ENCODE assay signal across 10 cellular contexts in the genomic region with DNA sequence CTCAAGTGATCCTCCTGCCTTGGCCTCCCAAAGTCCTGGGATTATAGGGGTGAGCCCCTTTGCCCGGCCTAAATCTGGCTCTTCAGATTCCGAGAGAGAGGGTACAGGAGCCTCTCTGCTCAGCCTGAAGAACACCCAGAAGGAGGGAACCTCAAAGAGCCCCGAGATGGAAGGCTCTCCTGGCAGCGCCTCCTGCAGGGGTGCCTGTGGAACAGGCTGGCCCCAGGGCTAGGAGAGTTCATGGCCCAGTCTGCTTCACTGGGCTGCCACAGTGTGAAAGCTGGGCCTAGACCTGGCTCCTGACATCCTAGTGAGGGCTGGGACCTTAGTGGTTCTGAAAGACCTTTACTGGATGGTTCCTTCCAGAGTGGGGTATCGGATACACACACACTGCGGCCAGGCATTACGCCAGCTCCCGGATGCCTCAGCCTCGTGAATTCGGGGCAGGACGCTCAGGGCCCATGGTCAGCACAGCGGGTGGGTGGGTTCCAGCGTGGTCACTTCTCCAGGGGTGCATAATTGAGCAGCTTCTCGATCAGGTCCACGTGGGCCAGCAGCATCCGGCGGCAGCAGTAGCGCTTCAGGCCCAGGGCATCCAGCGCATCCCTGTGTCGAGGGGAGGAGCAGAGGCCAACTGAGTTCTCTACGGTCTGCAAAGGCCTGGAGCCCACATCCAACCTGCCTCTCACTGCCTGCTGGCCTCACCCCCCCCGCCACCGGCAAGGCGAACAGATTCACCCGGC. TPM values are rescaled to one million over a fixed set of nuclear protein-coding genes. Genes with fewer than 3 reads are reported as not detected.
DNase-seq lines count a peak whose midpoint lies in the region; ATAC-seq, FAIRE-seq and TF ChIP-seq lines count a peak whose summit lies in the region.
"Had no signal": no experiment of that assay in that cellular context is flagged by ENCODE, and none has a peak within 500 bp of the region (broad histone marks: within the 10 kb centered on the region; RNA-seq: fewer than 3 reads in every experiment).

No MANE protein-coding gene starts in this region.

- peak; percentile 45 for ATAC-seq in K562

- in situ Hi-C loops in K562 (cut with MboI) = no loop called here

- H3K4me2 ChIP-seq in DOHH2 (ENCODE audit: low read length) (peak overlapping the region; percentile 90), K562 (ENCODE audit: insufficient read depth, low read length) (peak overlapping the region; percentile 80; the same call in 1 of the 2 replicates)

- intact Hi-C loops in K562 (cut with micrococcal nuclease) = loop anchor here (10.0 kb wide), 1 partner anchor 75 kb away; a partner anchor contains a TSS

- H3K79me2 ChIP-seq in DOHH2 (ENCODE audit: control insufficient read depth, low read length) (peaks cover 25% of the 10 kb centered on the region), K562 (ENCODE audit: control insufficient read depth, insufficient read depth, low read length) (peaks cover 66% of the 10 kb centered on the region)

- H4K20me1 ChIP-seq in DOHH2 (ENCODE audit: control insufficient read depth, insufficient read depth, low read depth, low read length) = peaks cover 14% of the 10 kb centered on the region
- no peaks in the 10 kb centered on the region; the same call in 1 of the 2 replicates for H4K20me1 ChIP-seq in K562 (replicated peaks; ENCODE audit: control insufficient read depth, insufficient read depth, low read length)

- H3K9me3 ChIP-seq in DOHH2 (ENCODE audit: control insufficient read depth, insufficient read depth, low read length) (no peaks in the 10 kb centered on the region), K562 (replicated peaks; ENCODE audit: control insufficient read depth, insufficient read depth, low read depth, low read length) (no peaks in the 10 kb centered on the region)

- H3K4me1 ChIP-seq in DOHH2 (ENCODE audit: control insufficient read depth, low read length) = peaks cover 27% of the 10 kb centered on the region
- H3K4me1 ChIP-seq in K562 (replicated peaks in 1 of 2; ENCODE audit: control insufficient read depth in 2 of 2, insufficient read depth in 2 of 2, low read length in 2 of 2) = peaks cover 37 to 82% of the 10 kb centered on the region in 2 experiments

- H3K4me1 Mint-ChIP-seq in nephron progenitor cell = peaks cover 31% of the 10 kb centered on the region

- peak overlapping the region; percentile 87 for H3K4me3 Mint-ChIP-seq in nephron progenitor cell

- H3K27ac Mint-ChIP-seq in nephron progenitor cell = no peak overlapping the region

- peaks cover 41% of the 10 kb centered on the region for H3K36me3 ChIP-seq in DOHH2 (ENCODE audit: control insufficient read depth, low read length)
- H3K36me3 ChIP-seq in K562 (ENCODE audit: control insufficient read depth, insufficient read depth, low read length) = peaks cover 57% of the 10 kb centered on the region; the same call in 2 of the 3 replicates

- peak in 1 of 4 experiments; percentile 60 for DNase-seq in K562 (ENCODE audit: extremely low read depth in 1 of 4, low spot score in 3 of 4)
- no peak for DNase-seq in nephron progenitor cell
- no peak for DNase-seq in islet precursor cell
- DNase-seq in stimulated activated CD4-positive, alpha-beta T cell treated with anti-CD3 and anti-CD28 coated beads, Interleukin-4, amount 100 ng/mL, for 24 hours = no peak
- DNase-seq in NOMO-1 treated with DMSO at 0.1 percent for 48 hours (lab: John Stamatoyannopoulos, UW; ENCODE audit: unreplicated experiment) = no peak
- DNase-seq in NCI-H2029 (lab: John Stamatoyannopoulos, UW) = no peak
- DNase-seq: activated CD4-positive, alpha-beta T cell treated with anti-CD3 and anti-CD28 coated beads, Interleukin-2, amount 50 U/mL, for 1 hour; KBM-7 had no signal

- H3K4me3 ChIP-seq in DOHH2 (ENCODE audit: low read length) (peak overlapping the region; percentile 92; the same call in 1 of the 2 replicates), K562 (peak overlapping the region; percentile 98; the same call in 1 of the 2 replicates)

- H3F3A ChIP-seq in DOHH2 (ENCODE audit: control insufficient read depth, insufficient read depth) = no peaks in the 10 kb centered on the region

- peak overlapping the region; percentile 91 to 93; a peak in 3 of 4 replicates for H3K9ac ChIP-seq in K562 (ENCODE audit: insufficient read depth in 1 of 2, low read depth in 2 of 2, low read length in 2 of 2)

- H3K27ac ChIP-seq in DOHH2 (ENCODE audit: low read depth, low read length) (no peak overlapping the region), K562 (ENCODE audit: extremely low read depth, low read depth, low read length) (peak overlapping the region; percentile 7; the same call in 1 of the 3 replicates)

- peak; percentile 50 for TF ChIP-seq CTCF in DOHH2 (IDR thresholded peaks at IDR 0.05; ENCODE audit: low read depth, low read length, poor library complexity, severe bottlenecking)
- TF ChIP-seq CTCF in LNCAP (IDR thresholded peaks at IDR 0.05) = peak; percentile 14; the same call in 1 of the 2 replicates
- TF ChIP-seq CTCF in K562 (IDR thresholded peaks at IDR 0.05 in 2 of 3, conservative IDR thresholded peaks at IDR 0.05 in 1 of 3; ENCODE audit: insufficient read depth in 2 of 3, low read depth in 1 of 3, low read length in 3 of 3) = peak; percentile 54 to 67 (median 56)
- TF ChIP-seq CTCF in nephron progenitor cell (IDR thresholded peaks at IDR 0.05) = peak; percentile 11

- H2AFZ ChIP-seq in K562 (ENCODE audit: low read depth, low read length) = no peak overlapping the region

- peak; percentile 32; the same call in 1 of the 2 replicates for TF ChIP-seq POLR2A in K562 (conservative IDR thresholded peaks at IDR 0.05)

- no peaks in the 10 kb centered on the region for H3K9me2 ChIP-seq in DOHH2 (replicated peaks; ENCODE audit: control insufficient read depth, low read length)

- peak in 1 of 2 experiments; percentile 20; a peak in 2 of 4 replicates for TF ChIP-seq RAD21 in K562 (CRISPR knock-in tag; conservative IDR thresholded peaks at IDR 0.05 in 1 of 2, IDR thresholded peaks at IDR 0.05 in 1 of 2)

- no peak for TF ChIP-seq EP300 in K562 (IDR thresholded peaks at IDR 0.05; ENCODE audit: low read length)

- H3K9me1 ChIP-seq in K562 (ENCODE audit: control insufficient read depth, insufficient read depth, low read length) = peaks cover 4% of the 10 kb centered on the region

- H3K27me3 ChIP-seq in DOHH2 (ENCODE audit: control insufficient read depth, low read length) (peaks cover 12% of the 10 kb centered on the region), K562 (ENCODE audit: control insufficient read depth in 2 of 2, insufficient read depth in 2 of 2, low read length in 2 of 2) (no peaks in the 10 kb centered on the region)

- H3K36me3 Mint-ChIP-seq in nephron progenitor cell (ENCODE audit: low read depth) = peaks cover 8% of the 10 kb centered on the region

- POLR2A ChIA-PET in K562 (lab: Yijun Ruan, JAX) = interaction anchor here (0.5 to 5.2 kb wide), 13 partner anchors 8 to 678 kb away, joined by 3 to 36 read pairs (median 4); a partner anchor contains a TSS

- WGBS in K562 (ENCODE audit: insufficient coverage, low coverage, missing lambda C conversion rate) = 79% methylated on average over 24 of the region's 25 CpGs

- H3K9me3 Mint-ChIP-seq in nephron progenitor cell = no peaks in the 10 kb centered on the region

- CTCF ChIA-PET in K562 (lab: Yijun Ruan, JAX; ENCODE audit: low intra/inter-chr PET ratio) = no interaction called here

- BruUV-seq in K562 (replicated peaks; lab: Mats Ljungman, UMichigan) = no TSS peak

- peaks cover 3% of the 10 kb centered on the region for H3K27me3 Mint-ChIP-seq in nephron progenitor cell (ENCODE audit: low read depth, poor library complexity)

- peak; percentile 23 for FAIRE-seq in K562 (lab: Jason Lieb, UNC)

RNA-seq across cellular contexts. Expression of a gene that starts 2.3 kb away (rescaled TPM):
- 11.3 and 43.7 TPM in 2 replicates for total RNA-seq in K562 (2011; cell fraction: chromatin; rRNA removed; ENCODE audit: low replicate concordance)
- total RNA-seq in K562 (2011; cell fraction: nucleolus; rRNA removed) = 55.9 and 78.4 TPM in 2 replicates
- 39.7 and 45.6 TPM in 2 replicates for total RNA-seq in K562 (2011; cell fraction: nucleoplasm; rRNA removed)
- total RNA-seq in K562 (2014; rRNA removed) = 688 and 1,043 TPM in 2 replicates
- total RNA-seq in K562 (2014; rRNA removed; fragmentation: Illumina TruSeq; extraction: Trizol) = 21.4 and 38.3 TPM in 2 replicates
- 170 and 171 TPM in 2 replicates for total RNA-seq in K562 (2015; rRNA removed; fragmentation: Illumina TruSeq; extraction: Trizol)
- 217 and 237 TPM in 2 replicates for total RNA-seq in K562 (2021)
- polyA plus RNA-seq in K562 (2011; rRNA removed) = 40.7 and 91.6 TPM in 2 replicates
- polyA plus RNA-seq in K562 (2011; cell fraction: cytosol; rRNA removed) = 76.1 and 201 TPM in 2 replicates
- polyA plus RNA-seq in K562 (2011; cell fraction: nucleus; rRNA removed) = 112 and 200 TPM in 2 replicates
- 226 and 569 TPM in 2 replicates for polyA plus RNA-seq in K562 (2012)
- polyA plus RNA-seq in K562 (2014; fragmentation: Illumina TruSeq; extraction: Trizol) = 48.1 and 191 TPM in 2 replicates
- polyA plus RNA-seq in K562 (2014; fragmentation: Nextera tagmentation; extraction: Ambion mirVana) = 100 to 1,000 TPM in 1 of 2 experiments, 10 to 100 TPM in 1; 97.7 to 108 TPM
- 350 and 635 TPM in 2 replicates for polyA plus RNA-seq in K562 (2014; rRNA removed)
- 35.2 and 74.3 TPM in 2 replicates for polyA minus RNA-seq in K562 (2011; rRNA and poly(A)+ RNA removed)
- polyA minus RNA-seq in K562 (2011; cell fraction: cytosol; rRNA and poly(A)+ RNA removed) = 127 and 132 TPM in 2 replicates
- 29.1 and 33.3 TPM in 2 replicates for polyA minus RNA-seq in K562 (2011; cell fraction: nucleus; rRNA and poly(A)+ RNA removed)

RNA-seq across cellular contexts. Expression of a gene that starts 2.6 kb away (rescaled TPM):
- 19.4 and 74.3 TPM in 2 replicates for total RNA-seq in K562 (2011; cell fraction: chromatin; rRNA removed; ENCODE audit: low replicate concordance)
- total RNA-seq in K562 (2011; cell fraction: nucleolus; rRNA removed) = 78.6 and 92.9 TPM in 2 replicates
- 32.7 and 41.1 TPM in 2 replicates for total RNA-seq in K562 (2011; cell fraction: nucleoplasm; rRNA removed)
- 23.1 and 40.5 TPM in 2 replicates for total RNA-seq in K562 (2014; rRNA removed)
- 2.3 and 3.8 TPM in 2 replicates for total RNA-seq in K562 (2014; rRNA removed; fragmentation: Illumina TruSeq; extraction: Trizol)
- total RNA-seq in K562 (2015; rRNA removed; fragmentation: Illumina TruSeq; extraction: Trizol) = 15.7 and 16.7 TPM in 2 replicates
- 27.6 and 28.3 TPM in 2 replicates for total RNA-seq in K562 (2021)
- polyA plus RNA-seq in K562 (2011; rRNA removed) = 21.5 and 42.1 TPM in 2 replicates
- polyA plus RNA-seq in K562 (2011; cell fraction: cytosol; rRNA removed) = 46.2 and 103 TPM in 2 replicates
- polyA plus RNA-seq in K562 (2011; cell fraction: nucleus; rRNA removed) = 108 and 187 TPM in 2 replicates
- 26.1 and 35.7 TPM in 2 replicates for polyA plus RNA-seq in K562 (2012)
- polyA plus RNA-seq in K562 (2014; fragmentation: Illumina TruSeq; extraction: Trizol) = 5.6 and 19.8 TPM in 2 replicates
- 1 to 10 TPM in 1 of 2 experiments, under 1 TPM in 1; 0.07 to 2.4 TPM for polyA plus RNA-seq in K562 (2014; fragmentation: Nextera tagmentation; extraction: Ambion mirVana)
- polyA plus RNA-seq in K562 (2014; rRNA removed) = 31.0 and 33.0 TPM in 2 replicates
- polyA minus RNA-seq in K562 (2011; rRNA and poly(A)+ RNA removed) = 6.9 and 10.4 TPM in 2 replicates
- polyA minus RNA-seq in K562 (2011; cell fraction: cytosol; rRNA and poly(A)+ RNA removed) = 27.9 and 34.5 TPM in 2 replicates
- polyA minus RNA-seq in K562 (2011; cell fraction: nucleus; rRNA and poly(A)+ RNA removed) = 18.6 and 21.2 TPM in 2 replicates

RNA-seq across cellular contexts. Expression of a gene that starts 7.3 kb away (rescaled TPM):
- total RNA-seq in K562 (2011; cell fraction: chromatin; rRNA removed; ENCODE audit: low replicate concordance) = 104 and 449 TPM in 2 replicates
- total RNA-seq in K562 (2011; cell fraction: nucleolus; rRNA removed) = 583 and 614 TPM in 2 replicates
- total RNA-seq in K562 (2011; cell fraction: nucleoplasm; rRNA removed) = 235 and 299 TPM in 2 replicates
- 141 and 185 TPM in 2 replicates for total RNA-seq in K562 (2014; rRNA removed)
- 40.0 and 65.9 TPM in 2 replicates for total RNA-seq in K562 (2014; rRNA removed; fragmentation: Illumina TruSeq; extraction: Trizol)
- 121 and 140 TPM in 2 replicates for total RNA-seq in K562 (2015; rRNA removed; fragmentation: Illumina TruSeq; extraction: Trizol)
- total RNA-seq in K562 (2021) = 187 and 189 TPM in 2 replicates
- polyA plus RNA-seq in K562 (2011; rRNA removed) = 179 and 218 TPM in 2 replicates
- polyA plus RNA-seq in K562 (2011; cell fraction: cytosol; rRNA removed) = 332 and 568 TPM in 2 replicates
- polyA plus RNA-seq in K562 (2011; cell fraction: nucleus; rRNA removed) = 363 and 514 TPM in 2 replicates
- polyA plus RNA-seq in K562 (2012) = 181 and 228 TPM in 2 replicates
- polyA plus RNA-seq in K562 (2014; fragmentation: Illumina TruSeq; extraction: Trizol) = 95.6 and 190 TPM in 2 replicates
- 1 to 10 TPM; 2.3 to 6.5 TPM for polyA plus RNA-seq in K562 (2014; fragmentation: Nextera tagmentation; extraction: Ambion mirVana)
- polyA plus RNA-seq in K562 (2014; rRNA removed) = 187 and 238 TPM in 2 replicates
- polyA minus RNA-seq in K562 (2011; rRNA and poly(A)+ RNA removed) = 64.7 and 146 TPM in 2 replicates
- 86.1 and 96.6 TPM in 2 replicates for polyA minus RNA-seq in K562 (2011; cell fraction: cytosol; rRNA and poly(A)+ RNA removed)
- polyA minus RNA-seq in K562 (2011; cell fraction: nucleus; rRNA and poly(A)+ RNA removed) = 94.5 and 98.4 TPM in 2 replicates

RNA-seq across cellular contexts. Expression of a gene that starts 12.3 kb away (rescaled TPM):
- 32.8 and 134 TPM in 2 replicates for total RNA-seq in K562 (2011; cell fraction: chromatin; rRNA removed; ENCODE audit: low replicate concordance)
- total RNA-seq in K562 (2011; cell fraction: nucleolus; rRNA removed) = 116 and 120 TPM in 2 replicates
- 53.6 and 58.1 TPM in 2 replicates for total RNA-seq in K562 (2011; cell fraction: nucleoplasm; rRNA removed)
- total RNA-seq in K562 (2014; rRNA removed) = 19.7 and 21.9 TPM in 2 replicates
- 0.86 and 2.3 TPM in 2 replicates for total RNA-seq in K562 (2014; rRNA removed; fragmentation: Illumina TruSeq; extraction: Trizol)
- 5.8 and 6.0 TPM in 2 replicates for total RNA-seq in K562 (2015; rRNA removed; fragmentation: Illumina TruSeq; extraction: Trizol)
- total RNA-seq in K562 (2021) = 29.0 and 35.7 TPM in 2 replicates
- polyA plus RNA-seq in K562 (2011; rRNA removed) = 5.7 and 15.1 TPM in 2 replicates
- 5.8 and 17.5 TPM in 2 replicates for polyA plus RNA-seq in K562 (2011; cell fraction: cytosol; rRNA removed)
- 229 and 325 TPM in 2 replicates for polyA plus RNA-seq in K562 (2011; cell fraction: nucleus; rRNA removed)
- polyA plus RNA-seq in K562 (2012) = 22.7 and 54.8 TPM in 2 replicates
- 7.2 and 13.1 TPM in 2 replicates for polyA plus RNA-seq in K562 (2014; fragmentation: Illumina TruSeq; extraction: Trizol)
- under 1 TPM; 0.10 to 0.13 TPM for polyA plus RNA-seq in K562 (2014; fragmentation: Nextera tagmentation; extraction: Ambion mirVana)
- polyA plus RNA-seq in K562 (2014; rRNA removed) = 40.7 and 51.0 TPM in 2 replicates
- 0.84 and 1.6 TPM in 2 replicates for polyA minus RNA-seq in K562 (2011; rRNA and poly(A)+ RNA removed)
- 5.2 and 6.3 TPM in 2 replicates for polyA minus RNA-seq in K562 (2011; cell fraction: cytosol; rRNA and poly(A)+ RNA removed)
- polyA minus RNA-seq in K562 (2011; cell fraction: nucleus; rRNA and poly(A)+ RNA removed) = 24.2 and 30.4 TPM in 2 replicates

RNA-seq across cellular contexts. Expression of a gene that starts 21.3 kb away (rescaled TPM):
- 83.1 and 391 TPM in 2 replicates for total RNA-seq in K562 (2011; cell fraction: chromatin; rRNA removed; ENCODE audit: low replicate concordance)
- total RNA-seq in K562 (2011; cell fraction: nucleolus; rRNA removed) = 282 and 286 TPM in 2 replicates
- 136 and 157 TPM in 2 replicates for total RNA-seq in K562 (2011; cell fraction: nucleoplasm; rRNA removed)
- 22.2 and 32.0 TPM in 2 replicates for total RNA-seq in K562 (2014; rRNA removed)
- 3.6 and 5.0 TPM in 2 replicates for total RNA-seq in K562 (2014; rRNA removed; fragmentation: Illumina TruSeq; extraction: Trizol)
- total RNA-seq in K562 (2015; rRNA removed; fragmentation: Illumina TruSeq; extraction: Trizol) = 8.4 and 9.0 TPM in 2 replicates
- total RNA-seq in K562 (2021) = 87.1 and 87.5 TPM in 2 replicates
- polyA plus RNA-seq in K562 (2011; rRNA removed) = 6.9 and 29.3 TPM in 2 replicates
- 10.0 and 17.9 TPM in 2 replicates for polyA plus RNA-seq in K562 (2011; cell fraction: cytosol; rRNA removed)
- polyA plus RNA-seq in K562 (2011; cell fraction: nucleus; rRNA removed) = 266 and 420 TPM in 2 replicates
- 39.2 and 88.0 TPM in 2 replicates for polyA plus RNA-seq in K562 (2012)
- polyA plus RNA-seq in K562 (2014; fragmentation: Illumina TruSeq; extraction: Trizol) = 21.4 and 37.1 TPM in 2 replicates
- under 1 TPM; 0.39 TPM for polyA plus RNA-seq in K562 (2014; fragmentation: Nextera tagmentation; extraction: Ambion mirVana)
- polyA plus RNA-seq in K562 (2014; rRNA removed) = 36.4 and 49.4 TPM in 2 replicates
- polyA minus RNA-seq in K562 (2011; rRNA and poly(A)+ RNA removed) = 9.2 and 12.6 TPM in 2 replicates
- polyA minus RNA-seq in K562 (2011; cell fraction: cytosol; rRNA and poly(A)+ RNA removed) = 26.3 TPM in 2 replicates
- polyA minus RNA-seq in K562 (2011; cell fraction: nucleus; rRNA and poly(A)+ RNA removed) = 88.9 and 90.9 TPM in 2 replicates
